ENCODE assay signal across 14 cellular contexts in genomic region chr17:32126325-32126724, GRCh38. TPM values are rescaled to one million over a fixed set of nuclear protein-coding genes. Genes with fewer than 3 reads are reported as not detected.
DNase-seq lines count a peak whose midpoint lies in the region; ATAC-seq and TF ChIP-seq lines count a peak whose summit lies in the region.
"Had no signal": no experiment of that assay in that cellular context is flagged by ENCODE, and none has a peak within 500 bp of the region (broad histone marks: within the 10 kb centered on the region; RNA-seq: fewer than 3 reads in every experiment).

No MANE protein-coding gene starts in this region.

- no peak for DNase-seq in activated CD4-positive, alpha-beta T cell treated with anti-CD3 and anti-CD28 coated beads, Interleukin-2, amount 10 ng/mL, durations not matched to agents 24 days and 14 days
- DNase-seq in activated CD4-positive, alpha-beta T cell treated with anti-CD3 and anti-CD28 coated beads for 48 hours, result no peak
- DNase-seq in hepatocyte (ENCODE audit: low spot score) (no peak), Ammon's horn (ENCODE audit: low spot score) (no peak)
- DNase-seq in stimulated activated naive B cell treated with anti-CD40 and anti-IgM and Interleukin-4, amounts not matched to agents 10 μg/mL and 1 μg/mL and 100 μg/mL, for 72 hours, result no peak
- no peak for DNase-seq in stimulated activated CD4-positive, alpha-beta T cell treated with anti-CD3 and anti-CD28 coated beads, Interleukin-15, amount 100 ng/mL, for 24 hours
- DNase-seq: activated gamma-delta T cell treated with Interleukin-2 at 50 U/mL for 16 hours, DMS 273 treated with DMSO at 0.1 percent for 48 hours, GOT3, NCI-H774, thyroid gland had no signal

- no peak overlapping the region for H3K4me2 ChIP-seq in hepatocyte

- H3K9me3 Mint-ChIP-seq in activated CD4-positive, alpha-beta T cell treated with anti-CD3 and anti-CD28 coated beads, Interleukin-2, amount 10 ng/mL, durations not matched to agents 24 days and 14 days, result no peaks in the 10 kb centered on the region
- H3K9me3 Mint-ChIP-seq in stimulated activated naive B cell treated with anti-CD40 and anti-IgM and Interleukin-4, amounts not matched to agents 10 μg/mL and 1 μg/mL and 100 μg/mL, for 72 hours, result peaks cover 0 to 2% of the 10 kb centered on the region in 2 donors

- H3K79me2 ChIP-seq in hepatocyte, result no peaks in the 10 kb centered on the region

- TF ChIP-seq CTCF in VCaP (conservative IDR thresholded peaks at IDR 0.05) (no peak), hepatocyte (IDR thresholded peaks at IDR 0.05; ENCODE audit: poor library complexity) (no peak)

- no peaks in the 10 kb centered on the region for H4K20me1 ChIP-seq in hepatocyte (ENCODE audit: insufficient read depth, poor library complexity, severe bottlenecking)

- ATAC-seq in stimulated activated naive B cell treated with anti-CD40 and anti-IgM and Interleukin-4, amounts not matched to agents 10 μg/mL and 1 μg/mL and 100 μg/mL, for 72 hours (replicated peaks), result no peak
- no peak for ATAC-seq in SK-N-SH treated with all-trans-retinoic acid at 6 μM for 48 hours

- H3K27me3 Mint-ChIP-seq in activated CD4-positive, alpha-beta T cell treated with anti-CD3 and anti-CD28 coated beads, Interleukin-2, amount 10 ng/mL, durations not matched to agents 24 days and 14 days, result no peaks in the 10 kb centered on the region
- no peaks in the 10 kb centered on the region for H3K27me3 Mint-ChIP-seq in stimulated activated naive B cell treated with anti-CD40 and anti-IgM and Interleukin-4, amounts not matched to agents 10 μg/mL and 1 μg/mL and 100 μg/mL, for 72 hours

- no peaks in the 10 kb centered on the region for H3K9me2 ChIP-seq in hepatocyte (replicated peaks; ENCODE audit: insufficient read depth)

- H3K4me1 Mint-ChIP-seq in activated CD4-positive, alpha-beta T cell treated with anti-CD3 and anti-CD28 coated beads, Interleukin-2, amount 10 ng/mL, durations not matched to agents 24 days and 14 days, result peaks cover 27% of the 10 kb centered on the region
- H3K4me1 Mint-ChIP-seq in stimulated activated naive B cell treated with anti-CD40 and anti-IgM and Interleukin-4, amounts not matched to agents 10 μg/mL and 1 μg/mL and 100 μg/mL, for 72 hours, result peaks cover 8 to 11% of the 10 kb centered on the region in 2 donors

- no peaks in the 10 kb centered on the region for H3K27me3 ChIP-seq in hepatocyte
- H3K27me3 ChIP-seq: thyroid gland had no signal

- H3K4me1 ChIP-seq in hepatocyte (ENCODE audit: insufficient read depth), result no peaks in the 10 kb centered on the region

- H3K27ac Mint-ChIP-seq in activated CD4-positive, alpha-beta T cell treated with anti-CD3 and anti-CD28 coated beads, Interleukin-2, amount 10 ng/mL, durations not matched to agents 24 days and 14 days, result peak overlapping the region; percentile 97
- peak overlapping the region; percentile 47 for H3K27ac Mint-ChIP-seq in stimulated activated naive B cell treated with anti-CD40 and anti-IgM and Interleukin-4, amounts not matched to agents 10 μg/mL and 1 μg/mL and 100 μg/mL, for 72 hours

- H2AFZ ChIP-seq in hepatocyte, result no peak overlapping the region

- 66% methylated on average over 4 of the region's 4 CpGs for WGBS in hepatocyte (ENCODE audit: low lambda C conversion rate, missing lambda C conversion rate)

- H3K27ac ChIP-seq in VCaP (peak overlapping the region; percentile 82), hepatocyte (peak overlapping the region; percentile 81)

- intact Hi-C loops in activated CD4-positive, alpha-beta T cell treated with anti-CD3 and anti-CD28 coated beads, Interleukin-2, amount 10 ng/mL, durations not matched to agents 24 days and 14 days (cut with micrococcal nuclease), result no loop called here

- no peaks in the 10 kb centered on the region for H3K36me3 ChIP-seq in hepatocyte (replicated peaks; ENCODE audit: insufficient read depth, low read depth)
- H3K36me3 ChIP-seq: thyroid gland had no signal

- no peak overlapping the region for H3K4me3 ChIP-seq in hepatocyte

- peaks cover 10% of the 10 kb centered on the region for H3K36me3 Mint-ChIP-seq in activated CD4-positive, alpha-beta T cell treated with anti-CD3 and anti-CD28 coated beads, Interleukin-2, amount 10 ng/mL, durations not matched to agents 24 days and 14 days (ENCODE audit: low read depth)
- H3K36me3 Mint-ChIP-seq in stimulated activated naive B cell treated with anti-CD40 and anti-IgM and Interleukin-4, amounts not matched to agents 10 μg/mL and 1 μg/mL and 100 μg/mL, for 72 hours, result peaks cover 0 to 5% of the 10 kb centered on the region in 2 donors

- no peak overlapping the region for H3K4me3 Mint-ChIP-seq in activated CD4-positive, alpha-beta T cell treated with anti-CD3 and anti-CD28 coated beads, Interleukin-2, amount 10 ng/mL, durations not matched to agents 24 days and 14 days
- no peak overlapping the region for H3K4me3 Mint-ChIP-seq in stimulated activated naive B cell treated with anti-CD40 and anti-IgM and Interleukin-4, amounts not matched to agents 10 μg/mL and 1 μg/mL and 100 μg/mL, for 72 hours

- no peaks in the 10 kb centered on the region for H3K9me3 ChIP-seq in hepatocyte (ENCODE audit: low read depth)
- H3K9me3 ChIP-seq: A549, thyroid gland had no signal

TF ChIP-seq in SK-N-SH treated with all-trans-retinoic acid at 6 μM for 48 hours, 23 proteins besides CTCF, POLR2A, EP300 and RAD21:
- TF ChIP-seq, protein P1, sequence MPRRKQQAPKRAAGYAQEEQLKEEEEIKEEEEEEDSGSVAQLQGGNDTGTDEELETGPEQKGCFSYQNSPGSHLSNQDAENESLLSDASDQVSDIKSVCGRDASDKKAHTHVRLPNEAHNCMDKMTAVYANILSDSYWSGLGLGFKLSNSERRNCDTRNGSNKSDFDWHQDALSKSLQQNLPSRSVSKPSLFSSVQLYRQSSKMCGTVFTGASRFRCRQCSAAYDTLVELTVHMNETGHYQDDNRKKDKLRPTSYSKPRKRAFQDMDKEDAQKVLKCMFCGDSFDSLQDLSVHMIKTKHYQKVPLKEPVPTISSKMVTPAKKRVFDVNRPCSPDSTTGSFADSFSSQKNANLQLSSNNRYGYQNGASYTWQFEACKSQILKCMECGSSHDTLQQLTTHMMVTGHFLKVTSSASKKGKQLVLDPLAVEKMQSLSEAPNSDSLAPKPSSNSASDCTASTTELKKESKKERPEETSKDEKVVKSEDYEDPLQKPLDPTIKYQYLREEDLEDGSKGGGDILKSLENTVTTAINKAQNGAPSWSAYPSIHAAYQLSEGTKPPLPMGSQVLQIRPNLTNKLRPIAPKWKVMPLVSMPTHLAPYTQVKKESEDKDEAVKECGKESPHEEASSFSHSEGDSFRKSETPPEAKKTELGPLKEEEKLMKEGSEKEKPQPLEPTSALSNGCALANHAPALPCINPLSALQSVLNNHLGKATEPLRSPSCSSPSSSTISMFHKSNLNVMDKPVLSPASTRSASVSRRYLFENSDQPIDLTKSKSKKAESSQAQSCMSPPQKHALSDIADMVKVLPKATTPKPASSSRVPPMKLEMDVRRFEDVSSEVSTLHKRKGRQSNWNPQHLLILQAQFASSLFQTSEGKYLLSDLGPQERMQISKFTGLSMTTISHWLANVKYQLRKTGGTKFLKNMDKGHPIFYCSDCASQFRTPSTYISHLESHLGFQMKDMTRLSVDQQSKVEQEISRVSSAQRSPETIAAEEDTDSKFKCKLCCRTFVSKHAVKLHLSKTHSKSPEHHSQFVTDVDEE (CRISPR knock-in tag; IDR thresholded peaks at IDR 0.05), result no peak
- TF ChIP-seq SNAI2 (CRISPR knock-in tag; IDR thresholded peaks at IDR 0.05), result no peak
- no peak for TF ChIP-seq ZNF565 (CRISPR knock-in tag; conservative IDR thresholded peaks at IDR 0.05; ENCODE audit: low read depth)
- no peak for TF ChIP-seq CSRNP3 (CRISPR knock-in tag; IDR thresholded peaks at IDR 0.05)
- TF ChIP-seq ISL1 (CRISPR knock-in tag; IDR thresholded peaks at IDR 0.05), result no peak
- no peak for TF ChIP-seq CREB5 (CRISPR knock-in tag; IDR thresholded peaks at IDR 0.05; ENCODE audit: low read depth)
- no peak for TF ChIP-seq ZNF8 (CRISPR knock-in tag; IDR thresholded peaks at IDR 0.05)
TF ChIP-seq in SK-N-SH treated with all-trans-retinoic acid at 6 μM for 48 hours: peak in this region for 0.

RNA-seq across cellular contexts. Expression of gene RHOT1, which starts 16.0 kb away (rescaled TPM):
- 26.7 and 27.8 TPM in 2 replicates for total RNA-seq in activated CD4-positive, alpha-beta T cell treated with anti-CD3 and anti-CD28 coated beads, Interleukin-2, amount 10 ng/mL, durations not matched to agents 24 days and 14 days
- total RNA-seq in hepatocyte, result 36.9 and 38.4 TPM in 2 replicates
- polyA plus RNA-seq in hepatocyte, result 22.6 and 23.9 TPM in 2 replicates
